Comparison of ENCODE assay signal across 22 cellular contexts in the genomic region with DNA sequence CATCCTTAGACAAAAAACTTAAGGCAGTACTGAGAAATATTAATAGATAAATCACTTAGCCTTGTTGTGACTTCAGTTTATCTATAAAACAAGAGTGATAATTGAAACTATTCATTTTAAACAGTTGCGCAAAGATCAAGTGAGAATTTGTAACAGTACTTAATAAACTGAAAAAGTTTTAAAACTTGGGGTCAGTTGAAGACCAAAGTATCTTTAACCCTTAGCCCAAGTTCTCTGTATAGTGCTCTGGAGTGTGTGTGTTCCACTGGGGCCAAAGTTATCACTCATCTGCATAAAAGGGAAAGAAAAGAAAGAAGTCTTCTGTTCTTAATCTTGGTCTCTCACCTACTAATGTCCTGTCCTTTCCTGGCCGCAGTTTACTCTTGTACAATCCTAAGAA.
"Had no signal": no experiment of that assay in that cellular context is flagged by ENCODE, and none has a peak within 500 bp of the region (broad histone marks: within the 10 kb centered on the region; RNA-seq: fewer than 3 reads in every experiment).

No MANE protein-coding gene starts in this region.

- H2AFZ ChIP-seq: parathyroid adenoma had no signal

- H3K36me3 Mint-ChIP-seq: activated naive CD8-positive, alpha-beta T cell treated with anti-CD3 and anti-CD28 coated beads, Interleukin-2, amount 10 ng/mL, durations not matched to agents 7 days and 5 days; natural killer cell treated with Interleukin-12 subunit alpha and Interleukin-12 subunit beta and Interleukin-15 and Interleukin-18, amount 100 ng/mL, for 72 hours had no signal

- H3K79me2 ChIP-seq: parathyroid adenoma had no signal

- H3K27ac ChIP-seq: cardiac muscle cell, esophagus squamous epithelium, heart right ventricle, neutrophil, parathyroid adenoma, sigmoid colon, tibial artery had no signal

- H3K9me3 Mint-ChIP-seq: activated CD8-positive, alpha-beta T cell treated with anti-CD3 and anti-CD28 coated beads for 36 hours; activated naive CD8-positive, alpha-beta T cell treated with anti-CD3 and anti-CD28 coated beads, Interleukin-2, amount 10 ng/mL, durations not matched to agents 7 days and 5 days; activated T-cell treated with anti-CD3 and anti-CD28 coated beads, Interleukin-2, amount 50 U/mL, for 24 hours; activated T-helper 2 cell treated with anti-CD3 and anti-CD28 coated beads, Interferon-gamma antibody, Interleukin-2, Interleukin-4, amounts not matched to agents 10 μg/mL and 5 μg/mL and 100 μg/mL, durations not matched to agents 14 hours and 24 hours and 36 hours; effector memory CD8-positive, alpha-beta T cell; natural killer cell treated with Interleukin-12 subunit alpha and Interleukin-12 subunit beta and Interleukin-15 and Interleukin-18, amount 100 ng/mL, for 72 hours had no signal

- H3K4me1 Mint-ChIP-seq: activated naive CD8-positive, alpha-beta T cell treated with anti-CD3 and anti-CD28 coated beads, Interleukin-2, amount 10 ng/mL, durations not matched to agents 7 days and 5 days had no signal

- H3K27me3 ChIP-seq: cardiac muscle cell, esophagus squamous epithelium, heart right ventricle, neutrophil, sigmoid colon, tibial artery had no signal

- H3K36me3 ChIP-seq: cardiac muscle cell, sigmoid colon had no signal

- H3K4me1 ChIP-seq: parathyroid adenoma had no signal

- H3K9ac ChIP-seq: parathyroid adenoma had no signal

- H3K4me3 ChIP-seq: cardiac muscle cell, esophagus squamous epithelium, heart right ventricle, sigmoid colon, tibial artery had no signal

- ATAC-seq: activated CD8-positive, alpha-beta T cell treated with anti-CD3 and anti-CD28 coated beads for 36 hours; effector memory CD8-positive, alpha-beta T cell; heart right ventricle; natural killer cell treated with Interleukin-12 subunit alpha and Interleukin-12 subunit beta and Interleukin-15 and Interleukin-18, amount 100 ng/mL, for 72 hours had no signal

- H3K27ac Mint-ChIP-seq: activated CD8-positive, alpha-beta T cell treated with anti-CD3 and anti-CD28 coated beads for 36 hours; activated naive CD8-positive, alpha-beta T cell treated with anti-CD3 and anti-CD28 coated beads, Interleukin-2, amount 10 ng/mL, durations not matched to agents 7 days and 5 days; activated T-cell treated with anti-CD3 and anti-CD28 coated beads, Interleukin-2, amount 50 U/mL, for 24 hours; activated T-helper 2 cell treated with anti-CD3 and anti-CD28 coated beads, Interferon-gamma antibody, Interleukin-2, Interleukin-4, amounts not matched to agents 10 μg/mL and 5 μg/mL and 100 μg/mL, durations not matched to agents 14 hours and 24 hours and 36 hours; effector memory CD8-positive, alpha-beta T cell; natural killer cell treated with Interleukin-12 subunit alpha and Interleukin-12 subunit beta and Interleukin-15 and Interleukin-18, amount 100 ng/mL, for 72 hours had no signal

- H3K4me3 Mint-ChIP-seq: activated CD8-positive, alpha-beta T cell treated with anti-CD3 and anti-CD28 coated beads for 36 hours; activated naive CD8-positive, alpha-beta T cell treated with anti-CD3 and anti-CD28 coated beads, Interleukin-2, amount 10 ng/mL, durations not matched to agents 7 days and 5 days; activated T-cell treated with anti-CD3 and anti-CD28 coated beads, Interleukin-2, amount 50 U/mL, for 24 hours; effector memory CD8-positive, alpha-beta T cell; natural killer cell treated with Interleukin-12 subunit alpha and Interleukin-12 subunit beta and Interleukin-15 and Interleukin-18, amount 100 ng/mL, for 72 hours had no signal

- H3K9me3 ChIP-seq: esophagus squamous epithelium, heart right ventricle, neutrophil, sigmoid colon, tibial artery had no signal

- H3K27me3 Mint-ChIP-seq: activated CD8-positive, alpha-beta T cell treated with anti-CD3 and anti-CD28 coated beads for 36 hours; activated naive CD8-positive, alpha-beta T cell treated with anti-CD3 and anti-CD28 coated beads, Interleukin-2, amount 10 ng/mL, durations not matched to agents 7 days and 5 days; activated T-cell treated with anti-CD3 and anti-CD28 coated beads, Interleukin-2, amount 50 U/mL, for 24 hours; effector memory CD8-positive, alpha-beta T cell; natural killer cell treated with Interleukin-12 subunit alpha and Interleukin-12 subunit beta and Interleukin-15 and Interleukin-18, amount 100 ng/mL, for 72 hours had no signal

- DNase-seq: activated CD4-positive, alpha-beta T cell treated with anti-CD3 and anti-CD28 coated beads for 48 hours; activated CD4-positive, CD25-positive, alpha-beta regulatory T cell; activated CD8-positive, alpha-beta T cell treated with anti-CD3 and anti-CD28 coated beads for 36 hours; activated naive CD4-positive, alpha-beta T cell treated with Interleukin-2 at 50 U/mL for 16 hours; activated naive CD8-positive, alpha-beta T cell treated with anti-CD3 and anti-CD28 coated beads, Interleukin-2, amount 10 ng/mL, durations not matched to agents 7 days and 5 days; activated T-cell treated with anti-CD3 and anti-CD28 coated beads, Interleukin-2, amount 50 U/mL, for 24 hours; amygdala; dermis blood vessel endothelial cell; effector memory CD8-positive, alpha-beta T cell; esophagus squamous epithelium; heart right ventricle; mesenchymal stem cell; sigmoid colon; stimulated activated CD4-positive, alpha-beta T cell treated with anti-CD3 and anti-CD28 coated beads, Interleukin-4, amount 100 ng/mL, for 24 hours; stimulated activated naive CD4-positive, alpha-beta T cell; substantia nigra; tibial artery had no signal
